In genomic region chr9:37121881-37122280, GRCh38 we compare ENCODE assay signal across 11 cellular contexts. TPM values are rescaled to one million over a fixed set of nuclear protein-coding genes. Genes with fewer than 3 reads are reported as not detected.
A peak's percentile ranks its signal among the peaks of the same experiment; 100 is the strongest.
DNase-seq lines count a peak whose midpoint lies in the region; ATAC-seq and TF ChIP-seq lines count a peak whose summit lies in the region.
"Had no signal": no experiment of that assay in that cellular context is flagged by ENCODE, and none has a peak within 500 bp of the region (broad histone marks: within the 10 kb centered on the region; RNA-seq: fewer than 3 reads in every experiment).

No MANE protein-coding gene starts in this region.

- CTCF ChIA-PET in activated CD8-positive, alpha-beta memory T cell treated with anti-CD3 and anti-CD28 coated beads, Interleukin-2, amount 10 ng/mL, durations not matched to agents 7 days and 5 days (lab: Charles Lee): interaction anchor here (1.4 to 2.0 kb wide), 2 partner anchors 18 to 85 kb away, joined by 3 to 7 read pairs; no protein-coding TSS in a partner anchor

- no peaks in the 10 kb centered on the region for H3K9me3 Mint-ChIP-seq in activated CD8-positive, alpha-beta memory T cell treated with anti-CD3 and anti-CD28 coated beads, Interleukin-2, amount 10 ng/mL, durations not matched to agents 7 days and 5 days (ENCODE audit: low read depth)
- H3K9me3 Mint-ChIP-seq in stimulated activated naive B cell treated with anti-CD40 and anti-IgM and Interleukin-4, amounts not matched to agents 10 μg/mL and 1 μg/mL and 100 μg/mL, for 72 hours: peaks cover 0 to 2% of the 10 kb centered on the region in 2 donors

- H3K4me3 ChIP-seq in WERI-Rb-1 (ENCODE audit: low read depth, low read length) (peak overlapping the region; percentile 66), fibroblast of lung (replicated peaks in 1 of 4; ENCODE audit: control extremely low read depth in 1 of 4, insufficient read depth in 1 of 4, low read depth in 3 of 4, low read length in 4 of 4) (peak overlapping the region; percentile 24 to 99 (median 93))

- peaks cover 25% of the 10 kb centered on the region for H3K4me1 Mint-ChIP-seq in activated CD8-positive, alpha-beta memory T cell treated with anti-CD3 and anti-CD28 coated beads, Interleukin-2, amount 10 ng/mL, durations not matched to agents 7 days and 5 days
- peaks cover 20 to 37% of the 10 kb centered on the region in 2 donors for H3K4me1 Mint-ChIP-seq in stimulated activated naive B cell treated with anti-CD40 and anti-IgM and Interleukin-4, amounts not matched to agents 10 μg/mL and 1 μg/mL and 100 μg/mL, for 72 hours

- H3K4me2 ChIP-seq in fibroblast of lung (ENCODE audit: extremely low read depth, insufficient read depth, low read length): peak overlapping the region; percentile 64

- H3K27ac ChIP-seq in WERI-Rb-1: no peak overlapping the region
- H3K27ac ChIP-seq in fibroblast of lung (ENCODE audit: insufficient read depth, low read length): no peak overlapping the region

- H3K9ac ChIP-seq in fibroblast of lung (ENCODE audit: insufficient read depth, low read length): no peak overlapping the region

- H3K9me3 ChIP-seq in WERI-Rb-1 (ENCODE audit: severe bottlenecking) (peaks cover 5% of the 10 kb centered on the region), fibroblast of lung (ENCODE audit: control insufficient read depth, insufficient read depth, low read depth, low read length) (no peaks in the 10 kb centered on the region)

- no peaks in the 10 kb centered on the region for H4K20me1 ChIP-seq in fibroblast of lung (ENCODE audit: control insufficient read depth, extremely low read depth, insufficient read depth, low read length)

- H3K36me3 ChIP-seq in WERI-Rb-1: peaks cover 3% of the 10 kb centered on the region
- H3K36me3 ChIP-seq in fibroblast of lung (ENCODE audit: control insufficient read depth, insufficient read depth, low read length): no peaks in the 10 kb centered on the region

- DNase-seq in activated CD8-positive, alpha-beta memory T cell treated with anti-CD3 and anti-CD28 coated beads, Interleukin-2, amount 10 ng/mL, durations not matched to agents 7 days and 5 days: no peak
- DNase-seq in activated CD8-positive, alpha-beta memory T cell treated with anti-CD3 and anti-CD28 coated beads for 24 hours: no peak
- DNase-seq in WERI-Rb-1 (no peak), fibroblast of lung (ENCODE audit: low read depth in 2 of 2) (peak in 1 of 2 donors; percentile 18), H4 (ENCODE audit: low spot score) (no peak), NCI-H1694 (lab: John Stamatoyannopoulos, UW) (no peak)
- no peak for DNase-seq in stimulated activated naive B cell treated with anti-CD40 and anti-IgM and Interleukin-4, amounts not matched to agents 10 μg/mL and 1 μg/mL and 100 μg/mL, for 72 hours
- no peak for DNase-seq in stimulated activated CD4-positive, alpha-beta T cell treated with anti-CD3 and anti-CD28 coated beads, Interleukin-15, amount 100 ng/mL, for 24 hours
- DNase-seq: activated gamma-delta T cell; kidney; stimulated activated CD4-positive, alpha-beta T cell treated with anti-CD3 and anti-CD28 coated beads, Interleukin-4, amount 100 ng/mL, for 1 hour had no signal

- no peak for ATAC-seq in activated CD8-positive, alpha-beta memory T cell treated with anti-CD3 and anti-CD28 coated beads, Interleukin-2, amount 10 ng/mL, durations not matched to agents 7 days and 5 days
- no peak for ATAC-seq in stimulated activated naive B cell treated with anti-CD40 and anti-IgM and Interleukin-4, amounts not matched to agents 10 μg/mL and 1 μg/mL and 100 μg/mL, for 72 hours (replicated peaks)

- no peaks in the 10 kb centered on the region for H3K4me1 ChIP-seq in fibroblast of lung (ENCODE audit: control insufficient read depth, extremely low read depth, insufficient read depth, low read length)

- H2AFZ ChIP-seq in fibroblast of lung (ENCODE audit: low read length): no peak overlapping the region

- no peaks in the 10 kb centered on the region for H3K27me3 Mint-ChIP-seq in activated CD8-positive, alpha-beta memory T cell treated with anti-CD3 and anti-CD28 coated beads, Interleukin-2, amount 10 ng/mL, durations not matched to agents 7 days and 5 days
- H3K27me3 Mint-ChIP-seq in stimulated activated naive B cell treated with anti-CD40 and anti-IgM and Interleukin-4, amounts not matched to agents 10 μg/mL and 1 μg/mL and 100 μg/mL, for 72 hours: no peaks in the 10 kb centered on the region

- no peak overlapping the region for H3K27ac Mint-ChIP-seq in activated CD8-positive, alpha-beta memory T cell treated with anti-CD3 and anti-CD28 coated beads, Interleukin-2, amount 10 ng/mL, durations not matched to agents 7 days and 5 days
- peak overlapping the region; percentile 99 for H3K27ac Mint-ChIP-seq in stimulated activated naive B cell treated with anti-CD40 and anti-IgM and Interleukin-4, amounts not matched to agents 10 μg/mL and 1 μg/mL and 100 μg/mL, for 72 hours

- H3K36me3 Mint-ChIP-seq in activated CD8-positive, alpha-beta memory T cell treated with anti-CD3 and anti-CD28 coated beads, Interleukin-2, amount 10 ng/mL, durations not matched to agents 7 days and 5 days: peaks cover 5% of the 10 kb centered on the region
- H3K36me3 Mint-ChIP-seq in stimulated activated naive B cell treated with anti-CD40 and anti-IgM and Interleukin-4, amounts not matched to agents 10 μg/mL and 1 μg/mL and 100 μg/mL, for 72 hours: peaks cover 9 to 24% of the 10 kb centered on the region in 2 donors

- H3K4me3 Mint-ChIP-seq in activated CD8-positive, alpha-beta memory T cell treated with anti-CD3 and anti-CD28 coated beads, Interleukin-2, amount 10 ng/mL, durations not matched to agents 7 days and 5 days: peak overlapping the region; percentile 81
- H3K4me3 Mint-ChIP-seq in stimulated activated naive B cell treated with anti-CD40 and anti-IgM and Interleukin-4, amounts not matched to agents 10 μg/mL and 1 μg/mL and 100 μg/mL, for 72 hours: peak overlapping the region; percentile 96

- peaks cover 44% of the 10 kb centered on the region for H3K79me2 ChIP-seq in fibroblast of lung (ENCODE audit: control insufficient read depth, insufficient read depth, low read length)

- no peaks in the 10 kb centered on the region for H3K27me3 ChIP-seq in WERI-Rb-1 (ENCODE audit: insufficient read depth, low read depth, severe bottlenecking)
- H3K27me3 ChIP-seq in fibroblast of lung (ENCODE audit: control insufficient read depth, insufficient read depth, low read length): no peaks in the 10 kb centered on the region

- no peak for TF ChIP-seq CTCF in WERI-Rb-1 (IDR thresholded peaks at IDR 0.05; ENCODE audit: low read depth, low read length)
- no peak for TF ChIP-seq CTCF in fibroblast of lung (conservative IDR thresholded peaks at IDR 0.05 in 1 of 2, IDR thresholded peaks at IDR 0.05 in 1 of 2; ENCODE audit: low read depth in 1 of 2, low read length in 2 of 2)

RNA-seq across cellular contexts. Expression of gene ZCCHC7, which starts 1.5 kb away (rescaled TPM):
- total RNA-seq in activated CD8-positive, alpha-beta memory T cell treated with anti-CD3 and anti-CD28 coated beads, Interleukin-2, amount 10 ng/mL, durations not matched to agents 7 days and 5 days: 10 to 100 TPM; 20.1 to 20.6 TPM
- total RNA-seq in fibroblast of lung: 23.8 and 24.7 TPM in 2 replicates
- polyA plus RNA-seq in fibroblast of lung: 12.4 and 15.0 TPM in 2 replicates
- 10.2 and 11.9 TPM in 2 replicates for polyA plus RNA-seq in fibroblast of lung (2012)
- polyA minus RNA-seq in fibroblast of lung (ENCODE audit: low replicate concordance): 19.5 and 37.3 TPM in 2 replicates
- 13.3 and 15.6 TPM in 2 replicates for total RNA-seq in H4 (2014; rRNA removed; shearing (Covaris generic))
